ENCODE assay signal across 20 cellular contexts in the genomic region with DNA sequence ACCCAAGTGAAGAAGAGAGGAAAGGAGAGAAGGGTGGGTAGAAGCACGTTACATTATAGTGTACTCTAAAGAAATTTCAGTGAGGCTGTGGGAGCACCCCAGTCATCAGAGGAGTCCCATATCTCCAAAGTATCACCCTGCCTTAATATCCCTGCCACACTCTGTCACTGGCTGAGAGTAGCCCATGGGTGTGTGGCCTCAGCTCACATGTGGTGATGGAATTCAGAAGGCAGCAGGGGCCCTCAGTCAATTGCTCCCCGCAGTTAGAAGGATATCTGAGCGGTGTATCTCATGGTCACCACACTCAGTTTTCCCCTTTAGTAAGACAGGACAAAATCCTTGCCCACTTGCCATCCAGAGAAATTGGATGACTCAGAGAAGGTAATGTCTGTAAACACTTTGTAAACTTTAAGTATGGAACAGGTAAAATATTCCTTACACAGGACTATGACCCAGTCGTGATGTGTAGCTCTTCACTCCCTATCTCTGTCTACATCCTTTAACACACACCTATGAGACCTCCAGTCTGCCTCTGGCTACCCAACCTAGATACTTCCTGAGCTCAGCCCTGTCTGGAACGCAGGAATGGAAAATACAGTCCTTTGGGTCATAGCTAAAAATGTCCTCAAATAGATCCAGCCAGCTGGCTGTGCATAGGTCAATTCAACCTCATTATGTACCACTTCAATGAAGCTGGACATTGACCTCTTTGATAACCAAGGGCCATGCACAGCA.
"Had no signal": no experiment of that assay in that cellular context is flagged by ENCODE, and none has a peak within 500 bp of the region (broad histone marks: within the 10 kb centered on the region; RNA-seq: fewer than 3 reads in every experiment).

No MANE protein-coding gene starts in this region.

- H3K4me3 Mint-ChIP-seq: activated CD4-positive, alpha-beta T cell treated with anti-CD3 and anti-CD28 coated beads for 36 hours; activated naive CD8-positive, alpha-beta T cell; activated T-helper 1 cell treated with anti-CD3 and anti-CD28 coated beads, Interleukin-12 subunit alpha, Interleukin-12 subunit beta, Interleukin-2, Interleukin-4 antibody, amounts not matched to agents 30 ng/mL and 10 ng/mL and 1 ng/mL, durations not matched to agents 14 hours and 24 hours and 36 hours; dendritic cell treated with granulocyte-macrophage colony-stimulating factor and Interleukin-4, amounts not matched to agents 40 ng/mL and 50 ng/mL, for 4 days; effector memory CD8-positive, alpha-beta T cell; neural crest cell; stimulated activated naive CD8-positive, alpha-beta T cell treated with anti-CD3 and anti-CD28 coated beads, Interleukin-15, Interleukin-2, amounts not matched to agents 100 ng/mL and 50 ng/mL, for 24 hours; T-helper 2 cell treated with Interferon-gamma antibody and Interleukin-4, amounts not matched to agents 5 μg/mL and 100 μg/mL, for 36 hours had no signal

- H3K36me3 Mint-ChIP-seq: activated naive CD8-positive, alpha-beta T cell had no signal

- H3K9me3 Mint-ChIP-seq: activated T-helper 1 cell treated with anti-CD3 and anti-CD28 coated beads, Interleukin-12 subunit alpha, Interleukin-12 subunit beta, Interleukin-2, Interleukin-4 antibody, amounts not matched to agents 30 ng/mL and 10 ng/mL and 1 ng/mL, durations not matched to agents 14 hours and 24 hours and 36 hours; dendritic cell treated with granulocyte-macrophage colony-stimulating factor and Interleukin-4, amounts not matched to agents 40 ng/mL and 50 ng/mL, for 4 days; effector memory CD8-positive, alpha-beta T cell; neural crest cell; stimulated activated naive CD8-positive, alpha-beta T cell treated with anti-CD3 and anti-CD28 coated beads, Interleukin-15, Interleukin-2, amounts not matched to agents 100 ng/mL and 50 ng/mL, for 24 hours; T-helper 2 cell treated with Interferon-gamma antibody and Interleukin-4, amounts not matched to agents 5 μg/mL and 100 μg/mL, for 36 hours had no signal

- DNase-seq: activated CD4-positive, alpha-beta T cell treated with anti-CD3 and anti-CD28 coated beads for 36 hours; activated CD4-positive, alpha-beta T cell treated with anti-CD3 and anti-CD28 coated beads, Interleukin-2, amount 50 U/mL, for 48 hours; activated gamma-delta T cell treated with Interleukin-2 at 50 U/mL for 16 hours; activated T-cell treated with anti-CD3 and anti-CD28 coated beads for 4 hours; effector memory CD8-positive, alpha-beta T cell; midbrain; right cardiac atrium; stimulated activated CD4-positive, alpha-beta T cell treated with anti-CD3 and anti-CD28 coated beads, Interleukin-15, amount 100 ng/mL, for 24 hours; stimulated activated CD4-positive, alpha-beta T cell treated with anti-CD3 and anti-CD28 coated beads, Interleukin-2, amount 100 ng/mL, for 48 hours had no signal

- H3K27ac Mint-ChIP-seq: activated CD4-positive, alpha-beta T cell treated with anti-CD3 and anti-CD28 coated beads for 36 hours; activated naive CD8-positive, alpha-beta T cell; activated T-helper 1 cell treated with anti-CD3 and anti-CD28 coated beads, Interleukin-12 subunit alpha, Interleukin-12 subunit beta, Interleukin-2, Interleukin-4 antibody, amounts not matched to agents 30 ng/mL and 10 ng/mL and 1 ng/mL, durations not matched to agents 14 hours and 24 hours and 36 hours; dendritic cell treated with granulocyte-macrophage colony-stimulating factor and Interleukin-4, amounts not matched to agents 40 ng/mL and 50 ng/mL, for 4 days; stimulated activated naive CD8-positive, alpha-beta T cell treated with anti-CD3 and anti-CD28 coated beads, Interleukin-15, Interleukin-2, amounts not matched to agents 100 ng/mL and 50 ng/mL, for 24 hours; T-helper 2 cell treated with Interferon-gamma antibody and Interleukin-4, amounts not matched to agents 5 μg/mL and 100 μg/mL, for 36 hours had no signal

- H3K27me3 Mint-ChIP-seq: activated CD4-positive, alpha-beta T cell treated with anti-CD3 and anti-CD28 coated beads for 36 hours; activated naive CD8-positive, alpha-beta T cell; dendritic cell treated with granulocyte-macrophage colony-stimulating factor and Interleukin-4, amounts not matched to agents 40 ng/mL and 50 ng/mL, for 4 days; effector memory CD8-positive, alpha-beta T cell; stimulated activated naive CD8-positive, alpha-beta T cell treated with anti-CD3 and anti-CD28 coated beads, Interleukin-15, Interleukin-2, amounts not matched to agents 100 ng/mL and 50 ng/mL, for 24 hours had no signal

- H3K36me3 ChIP-seq: cardiac muscle cell, prostate gland, suprapubic skin had no signal

- ATAC-seq: activated CD4-positive, alpha-beta T cell treated with anti-CD3 and anti-CD28 coated beads for 36 hours; effector memory CD8-positive, alpha-beta T cell had no signal

- H3K9me3 ChIP-seq: prostate gland, suprapubic skin had no signal

- H3K4me1 ChIP-seq: prostate gland had no signal

- H3K27me3 ChIP-seq: cardiac muscle cell, suprapubic skin had no signal

- H3K27ac ChIP-seq: cardiac muscle cell, prostate gland, skin epidermis, suprapubic skin had no signal

- H3K4me3 ChIP-seq: cardiac muscle cell, lung, prostate gland, skin epidermis, suprapubic skin had no signal
